In genomic region chr15:85405467-85405866, GRCh38 we compare ENCODE assay signal across 1 cellular context.
TF ChIP-seq lines count a peak whose summit lies in the region.

No MANE protein-coding gene starts in this region.

TF ChIP-seq in GM12878, 131 proteins besides CTCF, POLR2A, EP300 and RAD21 (continued from another document):
- TF ChIP-seq SUPT20H (IDR thresholded peaks at IDR 0.05; ENCODE audit: borderline replicate concordance, control insufficient read depth, low read depth, low read length) (no peak), PAX5 (IDR thresholded peaks at IDR 0.05; ENCODE audit: borderline replicate concordance, low read depth, low read length) (no peak), NFYA (IDR thresholded peaks at IDR 0.05; ENCODE audit: borderline replicate concordance, low read depth, low read length) (no peak), E4F1 (IDR thresholded peaks at IDR 0.05; ENCODE audit: borderline replicate concordance, partially characterized antibody) (no peak), MXI1 (IDR thresholded peaks at IDR 0.05; ENCODE audit: low read depth, low read length) (no peak), WRNIP1 (IDR thresholded peaks at IDR 0.05; ENCODE audit: borderline replicate concordance, low read depth, low read length) (no peak)
- TF ChIP-seq, protein P1, sequence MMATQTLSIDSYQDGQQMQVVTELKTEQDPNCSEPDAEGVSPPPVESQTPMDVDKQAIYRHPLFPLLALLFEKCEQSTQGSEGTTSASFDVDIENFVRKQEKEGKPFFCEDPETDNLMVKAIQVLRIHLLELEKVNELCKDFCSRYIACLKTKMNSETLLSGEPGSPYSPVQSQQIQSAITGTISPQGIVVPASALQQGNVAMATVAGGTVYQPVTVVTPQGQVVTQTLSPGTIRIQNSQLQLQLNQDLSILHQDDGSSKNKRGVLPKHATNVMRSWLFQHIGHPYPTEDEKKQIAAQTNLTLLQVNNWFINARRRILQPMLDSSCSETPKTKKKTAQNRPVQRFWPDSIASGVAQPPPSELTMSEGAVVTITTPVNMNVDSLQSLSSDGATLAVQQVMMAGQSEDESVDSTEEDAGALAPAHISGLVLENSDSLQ (IDR thresholded peaks at IDR 0.05) = no peak
- TF ChIP-seq, protein P2, sequence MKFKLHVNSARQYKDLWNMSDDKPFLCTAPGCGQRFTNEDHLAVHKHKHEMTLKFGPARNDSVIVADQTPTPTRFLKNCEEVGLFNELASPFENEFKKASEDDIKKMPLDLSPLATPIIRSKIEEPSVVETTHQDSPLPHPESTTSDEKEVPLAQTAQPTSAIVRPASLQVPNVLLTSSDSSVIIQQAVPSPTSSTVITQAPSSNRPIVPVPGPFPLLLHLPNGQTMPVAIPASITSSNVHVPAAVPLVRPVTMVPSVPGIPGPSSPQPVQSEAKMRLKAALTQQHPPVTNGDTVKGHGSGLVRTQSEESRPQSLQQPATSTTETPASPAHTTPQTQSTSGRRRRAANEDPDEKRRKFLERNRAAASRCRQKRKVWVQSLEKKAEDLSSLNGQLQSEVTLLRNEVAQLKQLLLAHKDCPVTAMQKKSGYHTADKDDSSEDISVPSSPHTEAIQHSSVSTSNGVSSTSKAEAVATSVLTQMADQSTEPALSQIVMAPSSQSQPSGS (IDR thresholded peaks at IDR 0.05; ENCODE audit: low read length) = no peak
